Comparison of ENCODE assay signal across 8 cellular contexts in the genomic region with DNA sequence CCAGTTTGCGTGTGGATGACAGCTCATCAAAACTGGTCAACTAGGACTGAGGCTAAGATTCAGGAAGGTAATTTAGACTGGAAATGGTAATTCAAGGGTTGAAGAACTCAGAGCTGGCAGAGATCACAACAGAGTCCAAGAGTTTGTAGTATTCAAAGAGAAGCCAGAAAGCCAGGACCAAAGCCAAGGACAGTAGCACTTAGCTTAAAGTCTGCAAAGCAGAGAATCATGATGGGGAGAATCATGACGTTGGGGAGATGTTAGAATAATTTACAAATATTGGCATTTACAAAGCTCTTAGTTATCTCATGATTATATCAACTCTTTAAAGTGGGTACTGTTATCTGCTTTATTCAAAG. TPM values are rescaled to one million over a fixed set of nuclear protein-coding genes. Genes with fewer than 3 reads are reported as not detected.
DNase-seq lines count a peak whose midpoint lies in the region; ATAC-seq and TF ChIP-seq lines count a peak whose summit lies in the region.

No MANE protein-coding gene starts in this region.

- no peaks in the 10 kb centered on the region for H3K27me3 Mint-ChIP-seq in CD14-positive monocyte (ENCODE audit: low read depth in 3 of 3)

- H3K27ac ChIP-seq in heart right ventricle: peak overlapping the region in 6 of 10 donors; percentile 4 to 54 (median 28)

- H3K4me1 ChIP-seq in heart right ventricle: peaks cover 5 to 71% (median 62%) of the 10 kb centered on the region in 9 donors

- TF ChIP-seq CTCF in CD14-positive monocyte (IDR thresholded peaks at IDR 0.05) (no peak), heart right ventricle (IDR thresholded peaks at IDR 0.05) (no peak)

- peaks cover 0 to 42% (median 0%) of the 10 kb centered on the region in 9 donors for H3K36me3 ChIP-seq in heart right ventricle

- H3K27me3 ChIP-seq in heart right ventricle: no peaks in the 10 kb centered on the region

- peaks cover 30 to 33% of the 10 kb centered on the region in 2 donors for H3K36me3 Mint-ChIP-seq in CD14-positive monocyte

- no peaks in the 10 kb centered on the region for H3K9me3 ChIP-seq in heart right ventricle

- H3K4me3 ChIP-seq in heart right ventricle: no peak overlapping the region

- DNase-seq in CD14-positive monocyte (ENCODE audit: low spot score) (no peak), RPMI7951 (ENCODE audit: low read depth) (peak; percentile 61), heart right ventricle (no peak), NCI-H226 (no peak)
- no peak for DNase-seq in stimulated activated CD4-positive, alpha-beta T cell treated with anti-CD3 and anti-CD28 coated beads, Interleukin-4, amount 100 ng/mL, for 24 hours

- peak overlapping the region in 1 of 2 donors; percentile 59 for H3K4me3 Mint-ChIP-seq in CD14-positive monocyte

- H3K4me1 Mint-ChIP-seq in CD14-positive monocyte: peaks cover 54% of the 10 kb centered on the region

- ATAC-seq in GM21447 (IDR thresholded peaks at IDR 0.05; ENCODE audit: unreplicated experiment) (peak; percentile 34), heart right ventricle (peak in 4 of 8 donors; percentile 32 to 57 (median 37)), HG02571 (IDR thresholded peaks at IDR 0.05; ENCODE audit: unreplicated experiment) (no peak), HG03354 (IDR thresholded peaks at IDR 0.05; ENCODE audit: poor library complexity, severe bottlenecking, unreplicated experiment) (no peak)

- no peaks in the 10 kb centered on the region for H3K9me3 Mint-ChIP-seq in CD14-positive monocyte

- 49 to 51% methylated on average over 2 of the region's 2 CpGs for WGBS in heart right ventricle, 2 donors

- H3K27ac Mint-ChIP-seq in CD14-positive monocyte: peak overlapping the region; percentile 78 to 97 (median 94)

- intact Hi-C loops in CD14-positive monocyte (cut with micrococcal nuclease): no loop called here
- intact Hi-C loops in heart right ventricle (cut with DNase I): no loop called here

RNA-seq across cellular contexts. Expression of gene RNF11, which starts 32.6 kb away (rescaled TPM):
- polyA plus RNA-seq in CD14-positive monocyte (10 to 100 TPM; 25.3 to 28.4 TPM), heart right ventricle (10 to 100 TPM; 33.5 to 69.6 TPM)
- total RNA-seq in RPMI7951 (2014; rRNA removed; shearing (Covaris generic)): 147 and 164 TPM in 2 replicates
- total RNA-seq in heart right ventricle: 100 to 1,000 TPM; 107 to 157 (median 115) TPM
